Comparison of ENCODE assay signal across 19 cellular contexts in genomic region chr6:124956018-124956417, GRCh38. TPM values are rescaled to one million over a fixed set of nuclear protein-coding genes. Genes with fewer than 3 reads are reported as not detected.
DNase-seq lines count a peak whose midpoint lies in the region; ATAC-seq and TF ChIP-seq lines count a peak whose summit lies in the region.
"Had no signal": no experiment of that assay in that cellular context is flagged by ENCODE, and none has a peak within 500 bp of the region (broad histone marks: within the 10 kb centered on the region; RNA-seq: fewer than 3 reads in every experiment).

No MANE protein-coding gene starts in this region.

- peaks cover 0 to 1% of the 10 kb centered on the region in 2 donors for H3K4me1 Mint-ChIP-seq in natural killer cell treated with Interleukin-12 subunit alpha and Interleukin-12 subunit beta and Interleukin-15 and Interleukin-18, amount 100 ng/mL, for 72 hours (ENCODE audit: low read depth in 2 of 2)

- no peak for TF ChIP-seq CTCF in foreskin keratinocyte (conservative IDR thresholded peaks at IDR 0.05)

- peaks cover 15% of the 10 kb centered on the region for H3K4me1 ChIP-seq in foreskin keratinocyte
- H3K4me1 ChIP-seq: BLaER1, Caco-2 had no signal

- H3K27me3 Mint-ChIP-seq in natural killer cell treated with Interleukin-12 subunit alpha and Interleukin-12 subunit beta and Interleukin-15 and Interleukin-18, amount 100 ng/mL, for 72 hours, result peaks cover 28 to 42% of the 10 kb centered on the region in 2 donors

- H3K27me3 ChIP-seq in foreskin keratinocyte, result no peaks in the 10 kb centered on the region
- H3K27me3 ChIP-seq: BLaER1, SJCRH30 had no signal

- H3K4me3 Mint-ChIP-seq in natural killer cell treated with Interleukin-12 subunit alpha and Interleukin-12 subunit beta and Interleukin-15 and Interleukin-18, amount 100 ng/mL, for 72 hours, result no peak overlapping the region
- H3K4me3 Mint-ChIP-seq: CD4-positive, alpha-beta T cell; T-cell had no signal

- ATAC-seq in foreskin keratinocyte, result peak; percentile 61
- ATAC-seq in natural killer cell treated with Interleukin-12 subunit alpha and Interleukin-12 subunit beta and Interleukin-15 and Interleukin-18, amount 100 ng/mL, for 72 hours, result no peak
- no peak for ATAC-seq in sciatic nerve
- ATAC-seq: Panc1, T-cell had no signal

- H3K36me3 Mint-ChIP-seq in natural killer cell treated with Interleukin-12 subunit alpha and Interleukin-12 subunit beta and Interleukin-15 and Interleukin-18, amount 100 ng/mL, for 72 hours, result no peaks in the 10 kb centered on the region
- H3K36me3 Mint-ChIP-seq: T-cell had no signal

- H3K27ac Mint-ChIP-seq in natural killer cell treated with Interleukin-12 subunit alpha and Interleukin-12 subunit beta and Interleukin-15 and Interleukin-18, amount 100 ng/mL, for 72 hours, result no peak overlapping the region
- H3K27ac Mint-ChIP-seq: CD4-positive, alpha-beta T cell; T-cell had no signal

- DNase-seq in COLO668 (lab: John Stamatoyannopoulos, UW; ENCODE audit: unreplicated experiment) (peak; percentile 50), NCI-H146 (lab: John Stamatoyannopoulos, UW) (peak; percentile 81), NCI-H69 (lab: John Stamatoyannopoulos, UW) (peak; percentile 99), foreskin keratinocyte (peak; percentile 55 to 67), NCI-H226 (no peak), sciatic nerve (ENCODE audit: low spot score) (no peak)
- no peak for DNase-seq in natural killer cell treated with Interleukin-12 subunit alpha and Interleukin-12 subunit beta and Interleukin-15 and Interleukin-18, amount 100 ng/mL, for 72 hours (ENCODE audit: low spot score)
- DNase-seq: Caco-2; CD4-positive, alpha-beta T cell; DMS 273 treated with DMSO at 0.1 percent for 48 hours; DMS79 treated with DMSO at 0.1 percent for 48 hours; Karpas-422; NCI-H1436 treated with DMSO at 0.1 percent for 48 hours; NCI-H2029 treated with DMSO at 0.1 percent for 48 hours; NCI-H524; T-cell had no signal

- intact Hi-C loops in sciatic nerve (cut with DNase I), result no loop called here

- no peaks in the 10 kb centered on the region for H3K9me3 Mint-ChIP-seq in natural killer cell treated with Interleukin-12 subunit alpha and Interleukin-12 subunit beta and Interleukin-15 and Interleukin-18, amount 100 ng/mL, for 72 hours
- H3K9me3 Mint-ChIP-seq: CD4-positive, alpha-beta T cell had no signal

- H3K27ac ChIP-seq in foreskin keratinocyte, result no peak overlapping the region
- H3K27ac ChIP-seq: BLaER1 had no signal

RNA-seq across cellular contexts. Expression of gene RNF217, which starts 6.2 kb away (rescaled TPM):
- total RNA-seq in foreskin keratinocyte (24.9 and 37.4 TPM in 2 replicates), sciatic nerve (43.5 TPM)
- polyA plus RNA-seq in foreskin keratinocyte, result 5.8 and 6.2 TPM in 2 replicates
- 1 to 10 TPM; 1.4 to 3.6 TPM for total RNA-seq in natural killer cell treated with Interleukin-12 subunit alpha and Interleukin-12 subunit beta and Interleukin-15 and Interleukin-18, amount 100 ng/mL, for 72 hours

Comparison
In these comparisons a context has a peak if more than half of its experiments do, and no peak if none do; other contexts are left out.
1. DNase-seq: peak in COLO668 (single experiment), NCI-H146 (single experiment), NCI-H69 (single experiment) and foreskin keratinocyte (2 of 2); none in NCI-H226 (single experiment), natural killer cell treated with Interleukin-12 subunit alpha and Interleukin-12 subunit beta and Interleukin-15 and Interleukin-18, amount 100 ng/mL, for 72 hours (single experiment) and sciatic nerve (single experiment).